In the genomic region with DNA sequence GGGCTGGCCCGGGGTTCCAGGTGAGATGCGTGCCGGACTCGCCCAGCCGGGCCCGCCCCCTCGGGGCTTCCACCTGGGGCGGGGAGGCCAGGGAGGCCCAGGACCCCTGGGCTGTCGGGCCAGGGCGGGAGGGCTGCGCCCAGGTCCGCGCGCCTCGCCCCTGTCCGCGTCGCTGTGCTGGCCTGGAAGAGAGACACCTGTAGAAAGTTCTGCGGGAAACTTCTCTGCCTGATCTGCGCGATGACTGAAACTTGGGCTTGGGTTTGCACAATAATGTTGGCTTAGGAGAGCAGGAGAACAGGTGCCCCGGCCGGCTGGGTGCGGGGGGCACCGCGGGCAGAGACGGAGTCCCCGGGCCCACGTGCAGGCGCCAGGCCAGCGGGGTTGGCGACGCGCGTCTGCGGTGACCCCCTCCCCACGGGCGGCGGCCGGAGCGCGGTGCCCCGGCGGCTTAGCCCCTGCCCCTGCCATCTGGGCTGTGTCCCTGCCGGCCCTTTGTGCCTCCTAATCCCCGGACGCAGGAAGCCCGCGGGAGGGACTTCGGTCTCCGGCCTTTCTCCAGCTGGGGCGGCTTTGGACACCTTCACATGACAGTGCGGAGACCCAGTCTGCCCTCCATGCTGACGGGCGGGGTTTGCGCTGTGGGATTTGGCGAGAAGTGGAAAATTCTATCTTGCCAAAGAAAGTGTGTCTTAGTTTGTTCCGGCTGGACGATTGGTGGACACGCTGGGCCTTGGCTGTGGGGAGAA, we compare ENCODE assay signal across 9 cellular contexts. TPM values are rescaled to one million over a fixed set of nuclear protein-coding genes. Genes with fewer than 3 reads are reported as not detected.
DNase-seq lines count a peak whose midpoint lies in the region; ATAC-seq and TF ChIP-seq lines count a peak whose summit lies in the region.
"Had no signal": no experiment of that assay in that cellular context is flagged by ENCODE, and none has a peak within 500 bp of the region (broad histone marks: within the 10 kb centered on the region; RNA-seq: fewer than 3 reads in every experiment).

No MANE protein-coding gene starts in this region.

- ATAC-seq in SK-N-SH treated with all-trans-retinoic acid at 6 μM for 48 hours = no peak
- peak; percentile 0 to 1 for ATAC-seq in natural killer cell treated with Interleukin-12 subunit alpha and Interleukin-12 subunit beta and Interleukin-15 and Interleukin-18, amount 100 ng/mL, for 72 hours

- no peaks in the 10 kb centered on the region for H3K27me3 Mint-ChIP-seq in natural killer cell treated with Interleukin-12 subunit alpha and Interleukin-12 subunit beta and Interleukin-15 and Interleukin-18, amount 100 ng/mL, for 72 hours

- H3K27ac ChIP-seq in SK-N-SH (ENCODE audit: low read depth in 2 of 2, low read length in 1 of 2) = no peak overlapping the region
- peak overlapping the region; percentile 80 for H3K27ac ChIP-seq in duodenal mucosa (ENCODE audit: low read depth, low read length)

- CTCF ChIA-PET in SK-N-SH (lab: Yijun Ruan, JAX) = interaction anchor here (0.5 to 3.1 kb wide), 19 partner anchors 9 to 266 kb away, joined by 3 to 18 read pairs (median 4); partner anchors contain the start of genes MIF4GD and TSEN54

- no peaks in the 10 kb centered on the region for H3K9me3 ChIP-seq in SK-N-SH
- H3K9me3 ChIP-seq in Loucy (ENCODE audit: insufficient read depth, low read depth, low read length) = no peaks in the 10 kb centered on the region
- no peaks in the 10 kb centered on the region for H3K9me3 ChIP-seq in duodenal mucosa (ENCODE audit: control insufficient read depth in 1 of 2, low read length in 2 of 2)

- H4K20me1 ChIP-seq in SK-N-SH (ENCODE audit: insufficient read depth) (0 out of 2 replicates have a peak, but pooled peaks cover 10% of the 10 kb centered on the region), Loucy (ENCODE audit: insufficient read depth, low read length, poor library complexity, severe bottlenecking) (no peaks in the 10 kb centered on the region)

- H3K4me3 ChIP-seq in SK-N-SH (ENCODE audit: low read depth in 2 of 2, low read length in 1 of 2) (peak overlapping the region; percentile 57 to 67), Loucy (ENCODE audit: low read length, poor library complexity, severe bottlenecking) (peak overlapping the region; percentile 60), duodenal mucosa (ENCODE audit: low read depth in 1 of 2, low read length in 2 of 2) (peak overlapping the region; percentile 77 to 81)

- peak overlapping the region in 1 of 2 donors; percentile 76 for H3K27ac Mint-ChIP-seq in natural killer cell treated with Interleukin-12 subunit alpha and Interleukin-12 subunit beta and Interleukin-15 and Interleukin-18, amount 100 ng/mL, for 72 hours
- H3K27ac Mint-ChIP-seq: activated naive CD4-positive, alpha-beta T cell treated with anti-CD3 and anti-CD28 coated beads, Interleukin-2, amount 50 U/mL, for 72 hours had no signal

- peak overlapping the region; percentile 83 for H3K4me3 Mint-ChIP-seq in natural killer cell treated with Interleukin-12 subunit alpha and Interleukin-12 subunit beta and Interleukin-15 and Interleukin-18, amount 100 ng/mL, for 72 hours

- TF ChIP-seq RAD21 in SK-N-SH (IDR thresholded peaks at IDR 0.05; ENCODE audit: low read length) = no peak

- H2AFZ ChIP-seq in SK-N-SH (ENCODE audit: low read depth) (no peak overlapping the region), Loucy (ENCODE audit: low read length) (no peak overlapping the region)

- H3K36me3 ChIP-seq in SK-N-SH (replicated peaks in 1 of 2; ENCODE audit: control insufficient read depth in 1 of 2, insufficient read depth in 2 of 2, low read length in 1 of 2) = peaks cover 3 to 9% of the 10 kb centered on the region in 2 experiments
- H3K36me3 ChIP-seq in Loucy (ENCODE audit: insufficient read depth, low read length) = no peaks in the 10 kb centered on the region
- H3K36me3 ChIP-seq in duodenal mucosa (ENCODE audit: control insufficient read depth in 1 of 2, insufficient read depth in 2 of 2, low read length in 2 of 2) = peaks cover 6 to 16% of the 10 kb centered on the region in 2 donors

- H3K36me3 Mint-ChIP-seq in natural killer cell treated with Interleukin-12 subunit alpha and Interleukin-12 subunit beta and Interleukin-15 and Interleukin-18, amount 100 ng/mL, for 72 hours = no peaks in the 10 kb centered on the region
- H3K36me3 Mint-ChIP-seq: activated naive CD4-positive, alpha-beta T cell treated with anti-CD3 and anti-CD28 coated beads, Interleukin-2, amount 50 U/mL, for 72 hours had no signal

- H3K9me3 Mint-ChIP-seq in natural killer cell treated with Interleukin-12 subunit alpha and Interleukin-12 subunit beta and Interleukin-15 and Interleukin-18, amount 100 ng/mL, for 72 hours = no peaks in the 10 kb centered on the region
- H3K9me3 Mint-ChIP-seq: activated naive CD4-positive, alpha-beta T cell treated with anti-CD3 and anti-CD28 coated beads, Interleukin-2, amount 50 U/mL, for 72 hours had no signal

- TF ChIP-seq EP300 in SK-N-SH (IDR thresholded peaks at IDR 0.05; ENCODE audit: borderline replicate concordance in 1 of 2, low read depth in 1 of 2, low read length in 1 of 2) = no peak

- no peaks in the 10 kb centered on the region for H3K79me2 ChIP-seq in SK-N-SH (ENCODE audit: insufficient read depth)
- H3K79me2 ChIP-seq in Loucy (ENCODE audit: insufficient read depth, low read length) = no peaks in the 10 kb centered on the region

- H3K9me2 ChIP-seq in SK-N-SH (no peaks in the 10 kb centered on the region), Loucy (replicated peaks; ENCODE audit: low read depth, low read length) (no peaks in the 10 kb centered on the region)

- no peak overlapping the region for H3K9ac ChIP-seq in SK-N-SH
- no peak overlapping the region for H3K9ac ChIP-seq in Loucy (ENCODE audit: low read depth, low read length, poor library complexity, severe bottlenecking)
- peak overlapping the region; percentile 85 to 96 for H3K9ac ChIP-seq in duodenal mucosa (ENCODE audit: low read depth in 1 of 2, low read length in 2 of 2)

- POLR2A ChIA-PET in SK-N-SH (lab: Yijun Ruan, JAX) = interaction anchor here (0.6 to 1.3 kb wide), 3 partner anchors 10 to 69 kb away, joined by 3 to 24 read pairs (median 4); partner anchors contain the start of gene TSEN54

- H3K27me3 ChIP-seq in SK-N-SH (ENCODE audit: insufficient read depth) = peaks cover 12% of the 10 kb centered on the region; the same call in 1 of the 2 replicates
- H3K27me3 ChIP-seq in Loucy (ENCODE audit: insufficient read depth, low read length, poor library complexity, severe bottlenecking) = no peaks in the 10 kb centered on the region
- no peaks in the 10 kb centered on the region for H3K27me3 ChIP-seq in duodenal mucosa (ENCODE audit: control insufficient read depth in 1 of 2, insufficient read depth in 2 of 2, low read length in 2 of 2)

- 32% methylated on average over 36 of the region's 60 CpGs for WGBS in SK-N-SH (ENCODE audit: low lambda C conversion rate)

- H3K4me2 ChIP-seq in SK-N-SH = peak overlapping the region; percentile 64
- H3K4me2 ChIP-seq in Loucy (ENCODE audit: low read depth, low read length, poor library complexity, severe bottlenecking) = peak overlapping the region; percentile 53

- DNase-seq in SK-N-SH (peak; percentile 69), islet precursor cell (no peak), NCI-H226 (no peak)
- DNase-seq in natural killer cell treated with Interleukin-12 subunit alpha and Interleukin-12 subunit beta and Interleukin-15 and Interleukin-18, amount 100 ng/mL, for 72 hours (ENCODE audit: low spot score) = no peak
- DNase-seq in activated CD4-positive, CD25-positive, alpha-beta regulatory T cell (lab: John Stamatoyannopoulos, UW) = no peak

- H3K4me1 ChIP-seq in SK-N-SH (ENCODE audit: control insufficient read depth in 1 of 2, insufficient read depth in 2 of 2, low read depth in 1 of 2, low read length in 1 of 2) (peaks cover 0 to 14% of the 10 kb centered on the region in 2 experiments; a peak in 1 of 4 replicates), Loucy (ENCODE audit: insufficient read depth, low read length, poor library complexity, severe bottlenecking) (no peaks in the 10 kb centered on the region), duodenal mucosa (ENCODE audit: control insufficient read depth in 1 of 2, insufficient read depth in 2 of 2, low read length in 2 of 2) (peaks cover 16 to 27% of the 10 kb centered on the region in 2 donors)

- H3F3A ChIP-seq in SK-N-SH (replicated peaks; ENCODE audit: insufficient read depth) (peaks cover 12% of the 10 kb centered on the region), Loucy (ENCODE audit: low read depth) (0 out of 2 replicates have a peak, but pooled peaks cover 3% of the 10 kb centered on the region)

- TF ChIP-seq CTCF in SK-N-SH (IDR thresholded peaks at IDR 0.05) (no peak), Loucy (conservative IDR thresholded peaks at IDR 0.05; ENCODE audit: low read length) (no peak)

- H3K4me1 Mint-ChIP-seq in natural killer cell treated with Interleukin-12 subunit alpha and Interleukin-12 subunit beta and Interleukin-15 and Interleukin-18, amount 100 ng/mL, for 72 hours (ENCODE audit: low read depth in 2 of 2) = peaks cover 0 to 17% of the 10 kb centered on the region in 2 donors

TF ChIP-seq in SK-N-SH treated with all-trans-retinoic acid at 6 μM for 48 hours, 23 proteins besides CTCF, POLR2A, EP300 and RAD21 (continues in another document):
- no peak for TF ChIP-seq ARNTL (CRISPR knock-in tag; IDR thresholded peaks at IDR 0.05; ENCODE audit: borderline replicate concordance, low read depth)

RNA-seq across cellular contexts. Expression of gene LLGL2, which starts 0.5 kb away (rescaled TPM):
- polyA plus RNA-seq in SK-N-SH (2012; rRNA removed) = 4.4 and 6.7 TPM in 2 replicates
- polyA plus RNA-seq in SK-N-SH (2012; cell fraction: cytosol; rRNA removed) = 1.7 and 3.1 TPM in 2 replicates
- 14.0 and 23.1 TPM in 2 replicates for polyA plus RNA-seq in SK-N-SH (2012; cell fraction: nucleus; rRNA removed)
- total RNA-seq in natural killer cell treated with Interleukin-12 subunit alpha and Interleukin-12 subunit beta and Interleukin-15 and Interleukin-18, amount 100 ng/mL, for 72 hours = 10 to 100 TPM; 21.4 to 34.1 TPM

RNA-seq across cellular contexts. Expression of gene TSEN54, which starts 9.7 kb away (rescaled TPM):
- polyA plus RNA-seq in SK-N-SH (2012; rRNA removed) = 29.8 and 37.7 TPM in 2 replicates
- 14.2 and 21.1 TPM in 2 replicates for polyA plus RNA-seq in SK-N-SH (2012; cell fraction: cytosol; rRNA removed)
- polyA plus RNA-seq in SK-N-SH (2012; cell fraction: nucleus; rRNA removed) = 85.0 and 113 TPM in 2 replicates
- total RNA-seq in natural killer cell treated with Interleukin-12 subunit alpha and Interleukin-12 subunit beta and Interleukin-15 and Interleukin-18, amount 100 ng/mL, for 72 hours = 100 to 1,000 TPM in 1 of 2 donors, 10 to 100 TPM in 1; 37.5 to 106 TPM

RNA-seq across cellular contexts. Expression of gene CASKIN2, which starts 10.6 kb away (rescaled TPM):
- polyA plus RNA-seq in SK-N-SH (2012; rRNA removed) = 5.2 and 6.5 TPM in 2 replicates
- 2.3 and 4.5 TPM in 2 replicates for polyA plus RNA-seq in SK-N-SH (2012; cell fraction: cytosol; rRNA removed)
- 18.8 and 32.9 TPM in 2 replicates for polyA plus RNA-seq in SK-N-SH (2012; cell fraction: nucleus; rRNA removed)
- under 1 TPM; 0.33 to 0.98 TPM for total RNA-seq in natural killer cell treated with Interleukin-12 subunit alpha and Interleukin-12 subunit beta and Interleukin-15 and Interleukin-18, amount 100 ng/mL, for 72 hours

Comparison
In these comparisons a context has a peak if more than half of its experiments do, and no peak if none do; other contexts are left out.
1. H3K9ac ChIP-seq: peak in duodenal mucosa (2 of 2); none in SK-N-SH (single experiment) and Loucy (single experiment).
2. Peak in every context shown above with its lines, with median percentiles within 50 percentile points of each other: H3K4me3 ChIP-seq.